Comparison of ENCODE assay signal across 9 cellular contexts in the genomic region with DNA sequence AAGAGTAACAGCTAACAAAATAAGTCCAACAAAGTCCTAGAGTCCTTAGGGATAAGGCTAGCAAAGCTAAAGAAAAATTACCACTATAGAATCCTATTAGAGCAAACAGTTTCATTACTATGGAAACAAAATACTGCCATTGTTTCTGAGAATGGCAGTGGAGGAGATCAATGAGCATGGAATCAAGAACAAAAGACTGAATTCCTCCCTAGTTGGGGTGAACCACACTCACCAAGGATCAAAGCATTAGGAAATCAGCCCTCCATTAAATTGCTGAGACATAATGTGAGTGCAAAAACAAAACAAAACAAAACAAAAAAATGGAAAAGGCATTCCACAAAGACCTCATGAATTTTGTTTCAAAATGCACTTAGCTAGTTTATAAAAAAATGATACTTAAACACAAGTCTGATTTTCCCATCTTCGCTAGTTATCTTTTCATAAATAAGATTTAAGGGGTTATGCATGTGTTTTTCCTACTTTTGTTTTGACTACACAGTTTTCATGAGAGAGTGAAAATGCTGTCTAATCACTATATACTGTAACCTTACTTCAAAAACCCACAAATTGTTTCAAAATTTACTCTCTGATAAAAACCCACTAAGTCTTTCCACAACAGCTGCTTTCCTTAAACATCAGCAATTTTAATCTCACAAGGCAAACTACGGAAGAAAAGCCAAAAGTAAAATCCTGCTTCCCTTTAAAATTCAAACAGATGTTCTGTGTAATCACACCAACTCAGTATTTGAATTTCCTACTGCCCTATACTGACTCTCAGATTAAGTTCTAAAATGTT. TPM values are rescaled to one million over a fixed set of nuclear protein-coding genes. Genes with fewer than 3 reads are reported as not detected.
DNase-seq lines count a peak whose midpoint lies in the region; ATAC-seq, FAIRE-seq and TF ChIP-seq lines count a peak whose summit lies in the region.
"Had no signal": no experiment of that assay in that cellular context is flagged by ENCODE, and none has a peak within 500 bp of the region (broad histone marks: within the 10 kb centered on the region; RNA-seq: fewer than 3 reads in every experiment).

No MANE protein-coding gene starts in this region.

- TF ChIP-seq RAD21 in GM12878 (IDR thresholded peaks at IDR 0.05; ENCODE audit: insufficient read depth, low read depth, low read length): no peak

- SMC1A ChIA-PET in GM12878 (lab: Charles Lee; ENCODE audit: uncharacterized antibody, unreplicated experiment): interaction anchor here (0.6 to 6.2 kb wide), 20 partner anchors 8 to 155 kb away, joined by 3 to 70 read pairs (median 5); partner anchors contain the start of gene SERINC5

- no peak for TF ChIP-seq EP300 in GM12878 (IDR thresholded peaks at IDR 0.05; ENCODE audit: borderline replicate concordance in 1 of 2, control insufficient read depth in 1 of 2, low read depth in 2 of 2, low read length in 2 of 2)

- peaks cover 68% of the 10 kb centered on the region for H3K36me3 Mint-ChIP-seq in activated naive CD4-positive, alpha-beta T cell treated with anti-CD3 and anti-CD28 coated beads, Interleukin-2, amount 10 ng/mL, durations not matched to agents 7 days and 5 days

- H3K27ac ChIP-seq in GM12878 (ENCODE audit: control insufficient read depth, insufficient read depth) (peak overlapping the region; percentile 42; the same call in 1 of the 2 replicates), aorta (ENCODE audit: low read depth in 1 of 2, low read length in 2 of 2) (no peak overlapping the region)

- BruUV-seq in GM12878 (replicated peaks; lab: Mats Ljungman, UMichigan): TSS peak; percentile 43

- H3K27me3 ChIP-seq in GM12878 (replicated peaks in 1 of 2; ENCODE audit: control insufficient read depth in 2 of 2, insufficient read depth in 2 of 2, low read length in 1 of 2) (no peaks in the 10 kb centered on the region), aorta (ENCODE audit: control insufficient read depth in 1 of 2, insufficient read depth in 2 of 2, low read length in 1 of 2) (no peaks in the 10 kb centered on the region)

- CTCF ChIA-PET in activated naive CD4-positive, alpha-beta T cell treated with anti-CD3 and anti-CD28 coated beads, Interleukin-2, amount 10 ng/mL, durations not matched to agents 7 days and 5 days (lab: Charles Lee): interaction anchor here (1.0 to 1.8 kb wide), 4 partner anchors 19 to 154 kb away, joined by 3 to 5 read pairs (median 4); no protein-coding TSS in a partner anchor
- CTCF ChIA-PET in GM12878 (lab: Yijun Ruan, JAX): interaction anchor here (0.7 to 2.1 kb wide), 8 partner anchors 9 to 162 kb away, joined by 3 to 11 read pairs (median 4); partner anchors contain the start of gene SERINC5

- no peak overlapping the region for H3K9ac ChIP-seq in GM12878 (ENCODE audit: control insufficient read depth, insufficient read depth, low read length)

- no peak for TF ChIP-seq CTCF in GM12878 (IDR thresholded peaks at IDR 0.05 in 2 of 3, conservative IDR thresholded peaks at IDR 0.05 in 1 of 3; ENCODE audit: control insufficient read depth in 2 of 3, extremely low read depth in 1 of 3, insufficient read depth in 1 of 3, low read depth in 3 of 3, low read length in 3 of 3)

- peaks cover 69% of the 10 kb centered on the region for H3K4me1 Mint-ChIP-seq in activated naive CD4-positive, alpha-beta T cell treated with anti-CD3 and anti-CD28 coated beads, Interleukin-2, amount 10 ng/mL, durations not matched to agents 7 days and 5 days

- peak; percentile 25 for ATAC-seq in GM12878
- peak; percentile 27 for ATAC-seq in aorta (ENCODE audit: low FRiP score)
- ATAC-seq in GM19035 (IDR thresholded peaks at IDR 0.05; ENCODE audit: unreplicated experiment): no peak
- no peak for ATAC-seq in HG03095 (IDR thresholded peaks at IDR 0.05; ENCODE audit: unreplicated experiment)

- FAIRE-seq in GM12878 (lab: Jason Lieb, UNC) (no peak), urothelium cell line (lab: Jason Lieb, UNC) (no peak)

- H3K9me3 Mint-ChIP-seq in activated naive CD4-positive, alpha-beta T cell treated with anti-CD3 and anti-CD28 coated beads, Interleukin-2, amount 10 ng/mL, durations not matched to agents 7 days and 5 days: peaks cover 22% of the 10 kb centered on the region

- H3K4me3 Mint-ChIP-seq in activated naive CD4-positive, alpha-beta T cell treated with anti-CD3 and anti-CD28 coated beads, Interleukin-2, amount 10 ng/mL, durations not matched to agents 7 days and 5 days: no peak overlapping the region

- POLR2A ChIA-PET in GM12878 (lab: Charles Lee): interaction anchor here (0.5 to 7.1 kb wide), 10 partner anchors 8 to 167 kb away, joined by 3 to 93 read pairs (median 4); partner anchors contain the start of gene SERINC5

- in situ Hi-C loops in GM12878 (cut with MboI): no loop called here

- WGBS in GM12878 (ENCODE audit: insufficient coverage, insufficient replicate concordance, low lambda C conversion rate, missing lambda C conversion rate): 42% methylated on average over 2 of the region's 2 CpGs
- 25 to 30% methylated on average over 2 of the region's 2 CpGs for WGBS in aorta, 2 donors

- H3K4me2 ChIP-seq in GM12878 (ENCODE audit: control insufficient read depth, insufficient read depth): peak overlapping the region; percentile 12; the same call in 1 of the 2 replicates

- H3K9me3 ChIP-seq in GM12878 (replicated peaks; ENCODE audit: control insufficient read depth, insufficient read depth, low read length): peaks cover 19% of the 10 kb centered on the region
- no peaks in the 10 kb centered on the region for H3K9me3 ChIP-seq in aorta (ENCODE audit: control insufficient read depth, low read length)

- H3K4me1 ChIP-seq in GM12878 (ENCODE audit: control insufficient read depth, insufficient read depth, low read length) (peaks cover 26% of the 10 kb centered on the region), aorta (ENCODE audit: control insufficient read depth in 1 of 2, insufficient read depth in 2 of 2, low read length in 2 of 2) (peaks cover 6 to 9% of the 10 kb centered on the region in 2 donors)

- H3K4me3 ChIP-seq in GM12878 (no peak overlapping the region), aorta (ENCODE audit: low read length in 2 of 2) (no peak overlapping the region)

- intact Hi-C loops in GM12878 (cut with micrococcal nuclease; ENCODE audit: unreplicated experiment) (no loop called here), aorta (cut with DNase I) (loop anchor here in 1 of 2 donors (5.0 kb wide), 1 partner anchor 59 kb away; no protein-coding TSS in a partner anchor)

- RAD21 ChIA-PET in GM12878 (lab: Charles Lee; ENCODE audit: unreplicated experiment): interaction anchor here (0.7 to 4.8 kb wide), 14 partner anchors 7 to 590 kb away, joined by 3 to 48 read pairs (median 4); partner anchors contain the start of gene SERINC5

- H4K20me1 ChIP-seq in GM12878 (ENCODE audit: control insufficient read depth, insufficient read depth): no peaks in the 10 kb centered on the region

- DNase-seq in activated naive CD4-positive, alpha-beta T cell treated with anti-CD3 and anti-CD28 coated beads, Interleukin-2, amount 10 ng/mL, durations not matched to agents 7 days and 5 days: no peak
- no peak for DNase-seq in activated naive CD4-positive, alpha-beta T cell (lab: John Stamatoyannopoulos, UW)
- DNase-seq in GM12878 (ENCODE audit: low read depth, low spot score) (no peak), iPS-NIHi7 (ENCODE audit: extremely low spot score) (peak; percentile 58), aorta (no peak), urothelium cell line (ENCODE audit: low spot score) (no peak)
- DNase-seq: DMS79 treated with DMSO at 0.1 percent for 48 hours had no signal

- no peak for TF ChIP-seq POLR2A in GM12878 (IDR thresholded peaks at IDR 0.05; ENCODE audit: low read depth, low read length)

- H3K27ac Mint-ChIP-seq in activated naive CD4-positive, alpha-beta T cell treated with anti-CD3 and anti-CD28 coated beads, Interleukin-2, amount 10 ng/mL, durations not matched to agents 7 days and 5 days: peak overlapping the region; percentile 21

- no peaks in the 10 kb centered on the region; the same call in none of the 2 replicates for H3K79me2 ChIP-seq in GM12878 (ENCODE audit: control insufficient read depth, insufficient read depth, low read length)

- no peaks in the 10 kb centered on the region for H3K27me3 Mint-ChIP-seq in activated naive CD4-positive, alpha-beta T cell treated with anti-CD3 and anti-CD28 coated beads, Interleukin-2, amount 10 ng/mL, durations not matched to agents 7 days and 5 days

- H3K36me3 ChIP-seq in GM12878 (ENCODE audit: control insufficient read depth in 2 of 2, insufficient read depth in 2 of 2, low read length in 1 of 2) (no peaks in the 10 kb centered on the region), aorta (ENCODE audit: control insufficient read depth in 1 of 2, insufficient read depth in 2 of 2, low read length in 1 of 2) (peaks cover 0 to 2% of the 10 kb centered on the region in 2 donors)

- no peak overlapping the region; the same call in 1 of the 2 replicates for H2AFZ ChIP-seq in GM12878 (ENCODE audit: control insufficient read depth, low read depth, low read length)

TF ChIP-seq in GM12878, 131 proteins besides CTCF, POLR2A, EP300 and RAD21 (continues in another document):
- 0 out of 2 replicates have a peak, but pooled peaks have one; percentile 9 for TF ChIP-seq IKZF1 (conservative IDR thresholded peaks at IDR 0.05)
- TF ChIP-seq CREM (IDR thresholded peaks at IDR 0.05; ENCODE audit: low read depth): no peak
- TF ChIP-seq DPF2 (IDR thresholded peaks at IDR 0.05): no peak

RNA-seq across cellular contexts. Expression of gene SERINC5, which starts 9.7 kb away (rescaled TPM):
- total RNA-seq in GM12878 (2013; cell fraction: nucleolus; rRNA removed): 48.7 and 52.4 TPM in 2 replicates
- total RNA-seq in GM12878 (2014; rRNA removed): 2.0 and 2.2 TPM in 2 replicates
- total RNA-seq in GM12878 (2014; rRNA removed; fragmentation: Illumina TruSeq; extraction: Trizol): 3.5 and 4.2 TPM in 2 replicates
- 7.0 and 7.1 TPM in 2 replicates for total RNA-seq in GM12878 (2021)
- polyA plus RNA-seq in GM12878 (2011; ENCODE audit: low read depth): 0.94 TPM
- polyA plus RNA-seq in GM12878 (2011; rRNA removed): 3.3 and 3.4 TPM in 2 replicates
- polyA plus RNA-seq in GM12878 (2011; cell fraction: cytosol; rRNA removed): 2.1 and 2.9 TPM in 2 replicates
- polyA plus RNA-seq in GM12878 (2011; cell fraction: nucleus; rRNA removed): 3.1 and 3.4 TPM in 2 replicates
- polyA plus RNA-seq in GM12878 (2012): 1.9 and 2.7 TPM in 2 replicates
- polyA plus RNA-seq in GM12878 (2014; fragmentation: Illumina TruSeq; extraction: Trizol): 3.5 and 4.1 TPM in 2 replicates
- 1 to 10 TPM in 1 of 2 experiments, under 1 TPM in 1; 0.66 to 1.9 TPM for polyA plus RNA-seq in GM12878 (2014; fragmentation: Nextera tagmentation; extraction: Ambion mirVana)
- polyA plus RNA-seq in GM12878 (2014; rRNA removed): 3.1 and 3.6 TPM in 2 replicates
- polyA plus RNA-seq in GM12878 (2016; fragmentation: Nextera tagmentation; extraction: Ambion mirVana): 1 to 10 TPM; 1.0 to 2.2 TPM
- polyA minus RNA-seq in GM12878 (2011; rRNA and poly(A)+ RNA removed): 4.2 and 4.4 TPM in 2 replicates
- polyA minus RNA-seq in GM12878 (2011; cell fraction: cytosol; rRNA and poly(A)+ RNA removed): 1.1 and 1.6 TPM in 2 replicates
- polyA minus RNA-seq in GM12878 (2011; cell fraction: nucleus; rRNA and poly(A)+ RNA removed): 4.2 and 4.8 TPM in 2 replicates
- 10 to 100 TPM; 15.5 to 22.1 TPM for total RNA-seq in aorta
- polyA plus RNA-seq in aorta: 1 to 10 TPM; 1.4 to 1.7 TPM

Comparison
In these comparisons a context has a peak if more than half of its experiments do, and no peak if none do; other contexts are left out.
1. ATAC-seq: peak in GM12878 (single experiment) and aorta (single experiment); none in GM19035 (single experiment) and HG03095 (single experiment).